Comparison of ENCODE assay signal across 1 cellular context in the genomic region with DNA sequence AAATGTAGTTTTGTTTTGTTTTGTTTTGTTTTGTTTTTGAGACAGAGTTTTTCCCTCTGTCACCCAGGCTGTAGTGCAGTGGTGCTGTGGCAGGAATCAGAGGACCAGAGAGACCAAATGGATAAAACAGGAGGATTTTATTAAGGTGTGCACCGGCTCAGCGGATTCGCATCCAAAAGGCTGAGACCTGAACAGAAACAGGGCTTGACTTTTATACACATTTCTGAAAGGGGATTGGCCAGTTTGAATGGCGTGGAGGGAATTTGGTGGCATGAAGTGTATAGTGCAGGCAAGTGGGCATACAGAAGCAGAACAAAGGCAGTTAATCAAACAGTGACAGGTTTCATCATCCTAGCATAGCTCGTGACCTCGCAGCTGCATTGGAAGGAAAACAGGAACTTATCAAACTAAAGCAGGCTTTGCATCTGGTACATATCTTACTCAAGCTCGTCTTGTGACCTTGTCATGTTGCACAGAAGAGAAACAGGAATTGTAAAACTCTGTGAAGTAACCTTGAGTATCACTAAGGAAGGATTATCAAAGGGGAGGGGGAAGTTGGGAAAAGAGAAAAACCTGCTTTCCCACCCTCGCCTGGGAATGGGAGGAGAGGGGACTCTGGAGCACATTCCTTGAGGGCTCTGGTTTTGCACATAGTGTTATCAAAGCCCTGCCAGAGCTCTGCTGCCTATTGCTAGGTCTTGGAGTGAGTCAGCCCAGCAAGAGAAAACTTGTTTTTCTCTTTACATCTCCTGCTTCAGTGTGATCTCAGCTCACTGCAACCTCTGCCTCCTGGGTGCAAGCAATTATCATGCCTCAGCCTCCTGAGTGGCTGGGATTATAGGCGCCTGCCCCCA.
A peak's percentile ranks its signal among the peaks of the same experiment; 100 is the strongest.
TF ChIP-seq lines count a peak whose summit lies in the region.

No MANE protein-coding gene starts in this region.

TF ChIP-seq in K562, 482 proteins besides CTCF, POLR2A, EP300 and RAD21 (continued from another document and continues in another):
- TF ChIP-seq, protein P1, sequence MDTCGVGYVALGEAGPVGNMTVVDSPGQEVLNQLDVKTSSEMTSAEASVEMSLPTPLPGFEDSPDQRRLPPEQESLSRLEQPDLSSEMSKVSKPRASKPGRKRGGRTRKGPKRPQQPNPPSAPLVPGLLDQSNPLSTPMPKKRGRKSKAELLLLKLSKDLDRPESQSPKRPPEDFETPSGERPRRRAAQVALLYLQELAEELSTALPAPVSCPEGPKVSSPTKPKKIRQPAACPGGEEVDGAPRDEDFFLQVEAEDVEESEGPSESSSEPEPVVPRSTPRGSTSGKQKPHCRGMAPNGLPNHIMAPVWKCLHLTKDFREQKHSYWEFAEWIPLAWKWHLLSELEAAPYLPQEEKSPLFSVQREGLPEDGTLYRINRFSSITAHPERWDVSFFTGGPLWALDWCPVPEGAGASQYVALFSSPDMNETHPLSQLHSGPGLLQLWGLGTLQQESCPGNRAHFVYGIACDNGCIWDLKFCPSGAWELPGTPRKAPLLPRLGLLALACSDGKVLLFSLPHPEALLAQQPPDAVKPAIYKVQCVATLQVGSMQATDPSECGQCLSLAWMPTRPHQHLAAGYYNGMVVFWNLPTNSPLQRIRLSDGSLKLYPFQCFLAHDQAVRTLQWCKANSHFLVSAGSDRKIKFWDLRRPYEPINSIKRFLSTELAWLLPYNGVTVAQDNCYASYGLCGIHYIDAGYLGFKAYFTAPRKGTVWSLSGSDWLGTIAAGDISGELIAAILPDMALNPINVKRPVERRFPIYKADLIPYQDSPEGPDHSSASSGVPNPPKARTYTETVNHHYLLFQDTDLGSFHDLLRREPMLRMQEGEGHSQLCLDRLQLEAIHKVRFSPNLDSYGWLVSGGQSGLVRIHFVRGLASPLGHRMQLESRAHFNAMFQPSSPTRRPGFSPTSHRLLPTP (IDR thresholded peaks at IDR 0.05; ENCODE audit: borderline replicate concordance, extremely low read depth, insufficient read length): no peak
- TF ChIP-seq CHCHD3 (CRISPR knock-in tag; IDR thresholded peaks at IDR 0.05): no peak
- TF ChIP-seq CSDE1 (IDR thresholded peaks at IDR 0.05): no peak
- no peak for TF ChIP-seq ZKSCAN1 (IDR thresholded peaks at IDR 0.05; ENCODE audit: low read depth, low read length)
- peak; percentile 97 for TF ChIP-seq TCF3 (CRISPR knock-in tag; IDR thresholded peaks at IDR 0.05)
- TF ChIP-seq, protein P2, sequence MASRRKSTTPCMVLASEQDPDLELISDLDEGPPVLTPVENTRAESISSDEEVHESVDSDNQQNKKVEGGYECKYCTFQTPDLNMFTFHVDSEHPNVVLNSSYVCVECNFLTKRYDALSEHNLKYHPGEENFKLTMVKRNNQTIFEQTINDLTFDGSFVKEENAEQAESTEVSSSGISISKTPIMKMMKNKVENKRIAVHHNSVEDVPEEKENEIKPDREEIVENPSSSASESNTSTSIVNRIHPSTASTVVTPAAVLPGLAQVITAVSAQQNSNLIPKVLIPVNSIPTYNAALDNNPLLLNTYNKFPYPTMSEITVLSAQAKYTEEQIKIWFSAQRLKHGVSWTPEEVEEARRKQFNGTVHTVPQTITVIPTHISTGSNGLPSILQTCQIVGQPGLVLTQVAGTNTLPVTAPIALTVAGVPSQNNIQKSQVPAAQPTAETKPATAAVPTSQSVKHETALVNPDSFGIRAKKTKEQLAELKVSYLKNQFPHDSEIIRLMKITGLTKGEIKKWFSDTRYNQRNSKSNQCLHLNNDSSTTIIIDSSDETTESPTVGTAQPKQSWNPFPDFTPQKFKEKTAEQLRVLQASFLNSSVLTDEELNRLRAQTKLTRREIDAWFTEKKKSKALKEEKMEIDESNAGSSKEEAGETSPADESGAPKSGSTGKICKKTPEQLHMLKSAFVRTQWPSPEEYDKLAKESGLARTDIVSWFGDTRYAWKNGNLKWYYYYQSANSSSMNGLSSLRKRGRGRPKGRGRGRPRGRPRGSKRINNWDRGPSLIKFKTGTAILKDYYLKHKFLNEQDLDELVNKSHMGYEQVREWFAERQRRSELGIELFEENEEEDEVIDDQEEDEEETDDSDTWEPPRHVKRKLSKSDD (conservative IDR thresholded peaks at IDR 0.05; ENCODE audit: low read length): no peak
- TF ChIP-seq MCM2 (IDR thresholded peaks at IDR 0.05; ENCODE audit: low read depth): no peak
- peak; percentile 85 for TF ChIP-seq PYGO2 (tag; IDR thresholded peaks at IDR 0.05)
- TF ChIP-seq SMARCE1 (IDR thresholded peaks at IDR 0.05): peak; percentile 93
- peak; percentile 18 for TF ChIP-seq JUN (IDR thresholded peaks at IDR 0.05; ENCODE audit: borderline replicate concordance, low read depth, low read length)
- TF ChIP-seq JUN (CRISPR knock-in tag; IDR thresholded peaks at IDR 0.05; ENCODE audit: borderline replicate concordance): peak; percentile 59; the same call in 1 of the 2 replicates
- no peak for TF ChIP-seq XRCC3 (IDR thresholded peaks at IDR 0.05)
- TF ChIP-seq PHB (CRISPR knock-in tag; IDR thresholded peaks at IDR 0.05): no peak
- peak; percentile 76; the same call in 1 of the 2 replicates for TF ChIP-seq SMAD3 (CRISPR knock-in tag; conservative IDR thresholded peaks at IDR 0.05)
- TF ChIP-seq ZNF780A (CRISPR knock-in tag; IDR thresholded peaks at IDR 0.05): no peak
- peak; percentile 81 for TF ChIP-seq STAT5A (IDR thresholded peaks at IDR 0.05; ENCODE audit: borderline replicate concordance, low read length)
- peak; percentile 88; the same call in 1 of the 2 replicates for TF ChIP-seq NFRKB (IDR thresholded peaks at IDR 0.05; ENCODE audit: low read depth)
- TF ChIP-seq CCNT2 (IDR thresholded peaks at IDR 0.05; ENCODE audit: borderline replicate concordance, extremely low read depth, insufficient read length, low read depth, low read length): peak; percentile 47
- TF ChIP-seq FOXK2 (conservative IDR thresholded peaks at IDR 0.05 in 1 of 2, IDR thresholded peaks at IDR 0.05 in 1 of 2; ENCODE audit: low read depth in 2 of 2): peak; percentile 93
- TF ChIP-seq HDGF (IDR thresholded peaks at IDR 0.05): no peak
- TF ChIP-seq ZKSCAN8 (CRISPR knock-in tag; IDR thresholded peaks at IDR 0.05): peak; percentile 74
- peak; percentile 75; the same call in 1 of the 2 replicates for TF ChIP-seq CBX1 (IDR thresholded peaks at IDR 0.05; ENCODE audit: low read depth)
- peak; percentile 69; the same call in 1 of the 2 replicates for TF ChIP-seq TARDBP (IDR thresholded peaks at IDR 0.05)
- TF ChIP-seq MEF2D (tag; conservative IDR thresholded peaks at IDR 0.05; ENCODE audit: low read depth): peak; percentile 89
- no peak for TF ChIP-seq ZNF124 (CRISPR knock-in tag; IDR thresholded peaks at IDR 0.05)
- peak; percentile 91 to 92 for TF ChIP-seq KDM1A (IDR thresholded peaks at IDR 0.05)
- TF ChIP-seq, protein P3, sequence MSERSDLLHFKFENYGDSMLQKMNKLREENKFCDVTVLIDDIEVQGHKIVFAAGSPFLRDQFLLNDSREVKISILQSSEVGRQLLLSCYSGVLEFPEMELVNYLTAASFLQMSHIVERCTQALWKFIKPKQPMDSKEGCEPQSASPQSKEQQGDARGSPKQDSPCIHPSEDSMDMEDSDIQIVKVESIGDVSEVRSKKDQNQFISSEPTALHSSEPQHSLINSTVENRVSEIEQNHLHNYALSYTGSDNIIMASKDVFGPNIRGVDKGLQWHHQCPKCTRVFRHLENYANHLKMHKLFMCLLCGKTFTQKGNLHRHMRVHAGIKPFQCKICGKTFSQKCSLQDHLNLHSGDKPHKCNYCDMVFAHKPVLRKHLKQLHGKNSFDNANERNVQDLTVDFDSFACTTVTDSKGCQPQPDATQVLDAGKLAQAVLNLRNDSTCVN (CRISPR knock-in tag; IDR thresholded peaks at IDR 0.05): no peak
- TF ChIP-seq SIN3A (IDR thresholded peaks at IDR 0.05; ENCODE audit: borderline replicate concordance in 2 of 2, control insufficient read depth in 1 of 2, low read depth in 2 of 2, low read length in 2 of 2): no peak
- no peak for TF ChIP-seq ZNF77 (CRISPR knock-in tag; IDR thresholded peaks at IDR 0.05)
- peak; percentile 25; the same call in 1 of the 2 replicates for TF ChIP-seq PHTF2 (CRISPR knock-in tag; IDR thresholded peaks at IDR 0.05)
- TF ChIP-seq CEBPG (CRISPR knock-in tag; IDR thresholded peaks at IDR 0.05): peak; percentile 87
- TF ChIP-seq CEBPG (tag; conservative IDR thresholded peaks at IDR 0.05 in 1 of 2, IDR thresholded peaks at IDR 0.05 in 1 of 2): peak; percentile 85 to 96
- TF ChIP-seq ZNF143 (CRISPR knock-in tag; IDR thresholded peaks at IDR 0.05): no peak
- TF ChIP-seq, protein P4, sequence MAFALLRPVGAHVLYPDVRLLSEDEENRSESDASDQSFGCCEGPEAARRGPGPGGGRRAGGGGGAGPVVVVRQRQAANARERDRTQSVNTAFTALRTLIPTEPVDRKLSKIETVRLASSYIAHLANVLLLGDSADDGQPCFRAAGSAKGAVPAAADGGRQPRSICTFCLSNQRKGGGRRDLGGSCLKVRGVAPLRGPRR (CRISPR knock-in tag; IDR thresholded peaks at IDR 0.05): peak; percentile 75
- TF ChIP-seq CREBBP (IDR thresholded peaks at IDR 0.05; ENCODE audit: low read depth, low read length): no peak
- no peak for TF ChIP-seq ZNF586 (CRISPR knock-in tag; conservative IDR thresholded peaks at IDR 0.05)
- no peak for TF ChIP-seq ETV6 (IDR thresholded peaks at IDR 0.05; ENCODE audit: borderline replicate concordance in 1 of 2, low read depth in 2 of 2, low read length in 1 of 2)
- TF ChIP-seq ETV6 (CRISPR knock-in tag; IDR thresholded peaks at IDR 0.05; ENCODE audit: borderline replicate concordance): no peak
- peak; percentile 45; the same call in 1 of the 2 replicates for TF ChIP-seq MAX (CRISPR knock-in tag; IDR thresholded peaks at IDR 0.05)
- no peak for TF ChIP-seq NCOA4 (IDR thresholded peaks at IDR 0.05; ENCODE audit: partially characterized antibody)
- peak in 1 of 2 experiments; percentile 74; a peak in 2 of 4 replicates for TF ChIP-seq MAZ (CRISPR knock-in tag; conservative IDR thresholded peaks at IDR 0.05 in 1 of 2, IDR thresholded peaks at IDR 0.05 in 1 of 2)
- peak; percentile 70; the same call in 1 of the 2 replicates for TF ChIP-seq HEY1 (CRISPR knock-in tag; IDR thresholded peaks at IDR 0.05; ENCODE audit: borderline replicate concordance)
- TF ChIP-seq, protein P5, sequence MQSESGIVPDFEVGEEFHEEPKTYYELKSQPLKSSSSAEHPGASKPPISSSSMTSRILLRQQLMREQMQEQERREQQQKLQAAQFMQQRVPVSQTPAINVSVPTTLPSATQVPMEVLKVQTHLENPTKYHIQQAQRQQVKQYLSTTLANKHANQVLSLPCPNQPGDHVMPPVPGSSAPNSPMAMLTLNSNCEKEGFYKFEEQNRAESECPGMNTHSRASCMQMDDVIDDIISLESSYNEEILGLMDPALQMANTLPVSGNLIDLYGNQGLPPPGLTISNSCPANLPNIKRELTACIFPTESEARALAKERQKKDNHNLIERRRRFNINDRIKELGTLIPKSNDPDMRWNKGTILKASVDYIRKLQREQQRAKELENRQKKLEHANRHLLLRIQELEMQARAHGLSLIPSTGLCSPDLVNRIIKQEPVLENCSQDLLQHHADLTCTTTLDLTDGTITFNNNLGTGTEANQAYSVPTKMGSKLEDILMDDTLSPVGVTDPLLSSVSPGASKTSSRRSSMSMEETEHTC (IDR thresholded peaks at IDR 0.05): peak; percentile 100
- peak; percentile 90 for TF ChIP-seq GATA2 (CRISPR knock-in tag; IDR thresholded peaks at IDR 0.05)
- TF ChIP-seq TRIM24 (IDR thresholded peaks at IDR 0.05): peak; percentile 100
- TF ChIP-seq, protein P6, sequence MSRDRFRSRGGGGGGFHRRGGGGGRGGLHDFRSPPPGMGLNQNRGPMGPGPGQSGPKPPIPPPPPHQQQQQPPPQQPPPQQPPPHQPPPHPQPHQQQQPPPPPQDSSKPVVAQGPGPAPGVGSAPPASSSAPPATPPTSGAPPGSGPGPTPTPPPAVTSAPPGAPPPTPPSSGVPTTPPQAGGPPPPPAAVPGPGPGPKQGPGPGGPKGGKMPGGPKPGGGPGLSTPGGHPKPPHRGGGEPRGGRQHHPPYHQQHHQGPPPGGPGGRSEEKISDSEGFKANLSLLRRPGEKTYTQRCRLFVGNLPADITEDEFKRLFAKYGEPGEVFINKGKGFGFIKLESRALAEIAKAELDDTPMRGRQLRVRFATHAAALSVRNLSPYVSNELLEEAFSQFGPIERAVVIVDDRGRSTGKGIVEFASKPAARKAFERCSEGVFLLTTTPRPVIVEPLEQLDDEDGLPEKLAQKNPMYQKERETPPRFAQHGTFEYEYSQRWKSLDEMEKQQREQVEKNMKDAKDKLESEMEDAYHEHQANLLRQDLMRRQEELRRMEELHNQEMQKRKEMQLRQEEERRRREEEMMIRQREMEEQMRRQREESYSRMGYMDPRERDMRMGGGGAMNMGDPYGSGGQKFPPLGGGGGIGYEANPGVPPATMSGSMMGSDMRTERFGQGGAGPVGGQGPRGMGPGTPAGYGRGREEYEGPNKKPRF (IDR thresholded peaks at IDR 0.05; ENCODE audit: low read depth, low read length): no peak
- TF ChIP-seq, protein P7, sequence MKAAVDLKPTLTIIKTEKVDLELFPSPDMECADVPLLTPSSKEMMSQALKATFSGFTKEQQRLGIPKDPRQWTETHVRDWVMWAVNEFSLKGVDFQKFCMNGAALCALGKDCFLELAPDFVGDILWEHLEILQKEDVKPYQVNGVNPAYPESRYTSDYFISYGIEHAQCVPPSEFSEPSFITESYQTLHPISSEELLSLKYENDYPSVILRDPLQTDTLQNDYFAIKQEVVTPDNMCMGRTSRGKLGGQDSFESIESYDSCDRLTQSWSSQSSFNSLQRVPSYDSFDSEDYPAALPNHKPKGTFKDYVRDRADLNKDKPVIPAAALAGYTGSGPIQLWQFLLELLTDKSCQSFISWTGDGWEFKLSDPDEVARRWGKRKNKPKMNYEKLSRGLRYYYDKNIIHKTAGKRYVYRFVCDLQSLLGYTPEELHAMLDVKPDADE (conservative IDR thresholded peaks at IDR 0.05; ENCODE audit: control insufficient read depth, low read depth, low read length): no peak
- TF ChIP-seq PCBP2 (IDR thresholded peaks at IDR 0.05; ENCODE audit: low read depth, low read length, poor library complexity, severe bottlenecking): no peak
- peak; percentile 93 for TF ChIP-seq MTA2 (IDR thresholded peaks at IDR 0.05; ENCODE audit: low read depth)
- TF ChIP-seq, protein P8, sequence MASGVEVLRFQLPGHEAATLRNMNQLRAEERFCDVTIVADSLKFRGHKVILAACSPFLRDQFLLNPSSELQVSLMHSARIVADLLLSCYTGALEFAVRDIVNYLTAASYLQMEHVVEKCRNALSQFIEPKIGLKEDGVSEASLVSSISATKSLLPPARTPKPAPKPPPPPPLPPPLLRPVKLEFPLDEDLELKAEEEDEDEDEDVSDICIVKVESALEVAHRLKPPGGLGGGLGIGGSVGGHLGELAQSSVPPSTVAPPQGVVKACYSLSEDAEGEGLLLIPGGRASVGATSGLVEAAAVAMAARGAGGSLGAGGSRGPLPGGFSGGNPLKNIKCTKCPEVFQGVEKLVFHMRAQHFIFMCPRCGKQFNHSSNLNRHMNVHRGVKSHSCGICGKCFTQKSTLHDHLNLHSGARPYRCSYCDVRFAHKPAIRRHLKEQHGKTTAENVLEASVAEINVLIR (CRISPR knock-in tag; IDR thresholded peaks at IDR 0.05): peak; percentile 47; the same call in 1 of the 2 replicates
- no peak for TF ChIP-seq PRMT5 (CRISPR knock-in tag; IDR thresholded peaks at IDR 0.05)
- peak; percentile 71; the same call in 1 of the 2 replicates for TF ChIP-seq ZBTB17 (CRISPR knock-in tag; IDR thresholded peaks at IDR 0.05)
- peak; percentile 58 to 65 for TF ChIP-seq NCOA2 (IDR thresholded peaks at IDR 0.05; ENCODE audit: partially characterized antibody in 2 of 2)
- peak; percentile 62 for TF ChIP-seq RAD51 (IDR thresholded peaks at IDR 0.05; ENCODE audit: borderline replicate concordance, low read depth)
- peak; percentile 89 for TF ChIP-seq GATAD2A (IDR thresholded peaks at IDR 0.05)
- peak in 1 of 2 experiments; percentile 81; a peak in 1 of 3 replicates for TF ChIP-seq CBX3 (IDR thresholded peaks at IDR 0.05; ENCODE audit: borderline replicate concordance in 1 of 2, low read length in 2 of 2)
